In the genomic region with DNA sequence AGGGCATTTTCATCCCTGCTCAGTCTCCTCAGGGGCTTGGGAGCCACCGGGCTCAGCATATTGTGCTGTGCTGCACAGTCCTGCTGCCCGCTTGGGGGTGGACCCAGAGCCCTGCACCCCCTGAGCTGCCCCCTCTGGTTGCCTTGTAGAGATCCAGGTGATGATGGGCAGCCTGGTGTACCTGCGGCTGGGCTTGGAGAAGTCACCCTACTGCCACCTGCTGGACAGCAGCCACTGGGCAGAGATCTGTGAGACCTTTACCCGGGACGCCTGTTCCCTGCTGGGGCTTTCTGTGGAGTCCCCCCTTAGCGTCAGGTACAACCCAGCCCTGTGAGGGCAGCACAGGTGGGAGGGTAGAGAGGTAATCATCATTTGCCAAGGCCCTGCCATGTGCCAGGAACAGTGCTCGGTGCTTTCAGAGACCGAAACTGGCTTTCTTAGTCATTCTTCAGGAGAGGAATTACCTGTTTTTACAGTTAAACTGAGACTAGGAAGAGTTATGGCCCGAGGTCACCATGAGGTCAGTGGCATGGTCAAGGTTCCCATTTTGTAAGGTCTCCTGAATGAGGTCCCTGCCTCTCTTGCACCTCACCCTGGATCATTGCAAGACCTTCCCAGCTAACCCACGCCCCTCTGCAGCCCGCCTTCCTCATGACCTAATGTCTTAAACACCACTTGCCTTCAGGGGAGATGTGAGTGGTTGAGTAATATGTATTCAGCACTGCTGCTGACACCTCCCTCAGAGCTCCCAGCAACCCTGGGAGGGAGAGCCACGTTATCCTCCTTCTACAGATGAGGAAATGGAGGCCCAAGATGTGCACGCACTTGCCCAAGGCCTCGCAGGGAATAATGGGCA, we compare ENCODE assay signal across 8 cellular contexts. TPM values are rescaled to one million over a fixed set of nuclear protein-coding genes. Genes with fewer than 3 reads are reported as not detected.
A peak's percentile ranks its signal among the peaks of the same experiment; 100 is the strongest.
DNase-seq lines count a peak whose midpoint lies in the region; ATAC-seq and TF ChIP-seq lines count a peak whose summit lies in the region.

No MANE protein-coding gene starts in this region.

- TF ChIP-seq CTCF in IMR-90 (conservative IDR thresholded peaks at IDR 0.05; ENCODE audit: low read depth, low read length), result peak; percentile 57

- DNase-seq in ACHN (peak; percentile 58), IMR-90 (peak; percentile 41), SJCRH30 (peak; percentile 66 to 70), left cardiac atrium (peak; percentile 59)
- peak; percentile 73 for DNase-seq in activated naive CD4-positive, alpha-beta T cell treated with Interleukin-2 at 50 U/mL for 16 hours
- peak; percentile 51 to 61 for DNase-seq in stimulated activated CD4-positive, alpha-beta T cell treated with anti-CD3 and anti-CD28 coated beads, Interleukin-15, amount 100 ng/mL, for 1 hour (ENCODE audit: low read depth in 1 of 2, low spot score in 1 of 2)

- H3K4me1 ChIP-seq in IMR-90 (ENCODE audit: control insufficient read depth, insufficient read depth, low read length) (peaks cover 3% of the 10 kb centered on the region; the same call in 1 of the 2 replicates), SJCRH30 (peaks cover 25% of the 10 kb centered on the region)

- TF ChIP-seq POLR2A in IMR-90 (IDR thresholded peaks at IDR 0.05; ENCODE audit: low read depth, low read length), result no peak

- CTCF ChIA-PET in IMR-90 (lab: Yijun Ruan, JAX), result no interaction called here

- dilution Hi-C loops in IMR-90 (cut with HindIII; ENCODE audit: low sequenced_read_pairs, unreplicated experiment), result no loop called here

- H3K14ac ChIP-seq in IMR-90 (replicated peaks; ENCODE audit: low read depth, low read length), result no peak overlapping the region

- no peak overlapping the region for H2AK5ac ChIP-seq in IMR-90 (ENCODE audit: low read depth, low read length)

- intact Hi-C loops in IMR-90 (cut with micrococcal nuclease) (loop anchor here (1.0 kb wide), 1 partner anchor 70 kb away; no protein-coding TSS in a partner anchor), left cardiac atrium (cut with DNase I) (loop anchor here in 1 of 2 donors (5.0 kb wide), 1 partner anchor 69 kb away; no protein-coding TSS in a partner anchor)

- POLR2A ChIA-PET in IMR-90 (lab: Charles Lee; ENCODE audit: unreplicated experiment), result no interaction called here

- H4K8ac ChIP-seq in IMR-90 (ENCODE audit: low read depth in 2 of 2, low read length in 2 of 2), result no peak overlapping the region

- H3K18ac ChIP-seq in IMR-90 (ENCODE audit: low read depth, low read length), result no peak overlapping the region

- TF ChIP-seq RAD21 in IMR-90 (IDR thresholded peaks at IDR 0.05; ENCODE audit: low read length), result peak; percentile 43

- H2BK120ac ChIP-seq in IMR-90 (ENCODE audit: low read depth, low read length), result no peak overlapping the region

- 100% methylated on average over 1 of the region's 14 CpGs; no CpG with 5 or more reads in 1 of the 2 experiments for WGBS in IMR-90 (ENCODE audit: extremely low coverage in 2 of 2, insufficient read length in 1 of 2), 2 experiments

- peaks cover 58% of the 10 kb centered on the region for H3K36me3 ChIP-seq in IMR-90 (ENCODE audit: control insufficient read depth, insufficient read depth, low read length)
- peaks cover 65% of the 10 kb centered on the region for H3K36me3 ChIP-seq in SJCRH30

- in situ Hi-C loops in ACHN (cut with HindIII; ENCODE audit: low pct_ligation_motif_present, low pct_unique_long_range_greater_than_20kb, low sequenced_read_pairs), result no loop called here
- in situ Hi-C loops in IMR-90 (cut with MboI; ENCODE audit: low sequenced_read_pairs), result loop anchor here (5.0 kb wide), 1 partner anchor 69 kb away; no protein-coding TSS in a partner anchor

- H4K91ac ChIP-seq in IMR-90 (ENCODE audit: insufficient read depth, low read depth, low read length), result no peak overlapping the region

- H3K4ac ChIP-seq in IMR-90 (ENCODE audit: low read depth, low read length), result no peak overlapping the region

- no peak overlapping the region for H3K9ac ChIP-seq in IMR-90 (ENCODE audit: low read depth, low read length)

- no peak overlapping the region for H2BK20ac ChIP-seq in IMR-90 (ENCODE audit: low read depth, low read length)

- ATAC-seq in GM18907 (IDR thresholded peaks at IDR 0.05; ENCODE audit: unreplicated experiment) (peak; percentile 54), IMR-90 (ENCODE audit: low read depth) (peak; percentile 34), left cardiac atrium (peak in 1 of 2 donors; percentile 44), HG03520 (IDR thresholded peaks at IDR 0.05; ENCODE audit: unreplicated experiment) (no peak)

- H2AFZ ChIP-seq in IMR-90 (replicated peaks; ENCODE audit: low read length, poor library complexity), result no peak overlapping the region

- no peaks in the 10 kb centered on the region for H3K9me3 ChIP-seq in IMR-90 (ENCODE audit: control insufficient read depth, insufficient read depth, low read length)
- no peaks in the 10 kb centered on the region for H3K9me3 ChIP-seq in SJCRH30 (replicated peaks)

- H3K27me3 ChIP-seq in IMR-90 (ENCODE audit: control insufficient read depth, insufficient read depth, low read length), result no peaks in the 10 kb centered on the region
- H3K27me3 ChIP-seq in SJCRH30, result no peaks in the 10 kb centered on the region

- peaks cover 0 to 7% of the 10 kb centered on the region in 2 experiments; a peak in 3 of 4 replicates for H3K79me1 ChIP-seq in IMR-90 (ENCODE audit: low read depth in 1 of 2, low read length in 2 of 2)

- no peak overlapping the region for H3K23ac ChIP-seq in IMR-90 (ENCODE audit: low read depth, low read length)

- no peak overlapping the region for H3K56ac ChIP-seq in IMR-90 (ENCODE audit: extremely low read depth, insufficient read depth, low read length)

- H4K20me1 ChIP-seq in IMR-90 (ENCODE audit: insufficient read depth, low read length), result peaks cover 10% of the 10 kb centered on the region; the same call in 1 of the 2 replicates

- no TSS peak for BruUV-seq in IMR-90 (replicated peaks; lab: Mats Ljungman, UMichigan)

- H3K4me3 ChIP-seq in IMR-90 (ENCODE audit: insufficient read depth, low read depth, low read length) (no peak overlapping the region), SJCRH30 (no peak overlapping the region)

- H3K27ac ChIP-seq in IMR-90 (ENCODE audit: insufficient read depth, low read length) (no peak overlapping the region), SJCRH30 (no peak overlapping the region)

- H4K5ac ChIP-seq in IMR-90 (ENCODE audit: low read depth, low read length), result no peak overlapping the region

- H2BK5ac ChIP-seq in IMR-90 (ENCODE audit: low read depth, low read length, poor library complexity, severe bottlenecking), result no peak overlapping the region

- H2BK15ac ChIP-seq in IMR-90 (ENCODE audit: low read depth, low read length), result no peak overlapping the region

- no peak overlapping the region for H3K4me2 ChIP-seq in IMR-90 (ENCODE audit: low read depth, low read length)

- H2AK9ac ChIP-seq in IMR-90 (replicated peaks; ENCODE audit: low read depth, low read length, poor library complexity), result peak overlapping the region; percentile 31

- no peaks in the 10 kb centered on the region for H3K9me1 ChIP-seq in IMR-90 (ENCODE audit: insufficient read depth, low read length)

TF ChIP-seq in IMR-90, 13 proteins besides CTCF, POLR2A, EP300 and RAD21:
- TF ChIP-seq MAZ (IDR thresholded peaks at IDR 0.05; ENCODE audit: borderline replicate concordance, low read depth, low read length), result no peak
- TF ChIP-seq RFX5 (IDR thresholded peaks at IDR 0.05; ENCODE audit: low read depth, low read length), result peak; percentile 77
- peak; percentile 51; the same call in 1 of the 2 replicates for TF ChIP-seq SMC3 (IDR thresholded peaks at IDR 0.05; ENCODE audit: low read depth, low read length)
- TF ChIP-seq MXI1 (IDR thresholded peaks at IDR 0.05; ENCODE audit: borderline replicate concordance, low read depth, low read length), result no peak
- no peak for TF ChIP-seq USF2 (IDR thresholded peaks at IDR 0.05; ENCODE audit: low read depth, low read length)
- TF ChIP-seq BHLHE40 (IDR thresholded peaks at IDR 0.05; ENCODE audit: low read depth, low read length), result no peak

RNA-seq across cellular contexts. Expression of gene NHP2, which starts 7.5 kb away (rescaled TPM):
- total RNA-seq in IMR-90 (2012; rRNA removed) (278 and 302 TPM in 2 replicates), left cardiac atrium (10 to 100 TPM; 78.3 to 89.5 TPM)
- 180 and 207 TPM in 2 replicates for polyA plus RNA-seq in IMR-90 (2012; rRNA removed)
- 281 and 300 TPM in 2 replicates for polyA plus RNA-seq in IMR-90 (2012; cell fraction: cytosol; rRNA removed)
- 73.8 and 99.0 TPM in 2 replicates for polyA plus RNA-seq in IMR-90 (2012; cell fraction: nucleus; rRNA removed; ENCODE audit: low replicate concordance)
- 277 and 303 TPM in 2 replicates for total RNA-seq in SJCRH30 (2014; rRNA removed; shearing (Covaris generic))

RNA-seq across cellular contexts. Expression of gene RMND5B, which starts 15.4 kb away (rescaled TPM):
- 11.7 and 14.0 TPM in 2 replicates for total RNA-seq in IMR-90 (2012; rRNA removed)
- 19.5 and 21.6 TPM in 2 replicates for polyA plus RNA-seq in IMR-90 (2012; rRNA removed)
- polyA plus RNA-seq in IMR-90 (2012; cell fraction: cytosol; rRNA removed), result 17.7 and 18.8 TPM in 2 replicates
- polyA plus RNA-seq in IMR-90 (2012; cell fraction: nucleus; rRNA removed; ENCODE audit: low replicate concordance), result 31.0 and 42.5 TPM in 2 replicates
- 24.6 and 24.7 TPM in 2 replicates for total RNA-seq in SJCRH30 (2014; rRNA removed; shearing (Covaris generic))
- 10 to 100 TPM; 35.4 TPM for total RNA-seq in left cardiac atrium

RNA-seq across cellular contexts. Expression of gene N4BP3, which starts 32.9 kb away (rescaled TPM):
- total RNA-seq in IMR-90 (2012; rRNA removed) (under 0.01 and 0.18 TPM in 2 replicates), left cardiac atrium (1 to 10 TPM; 1.5 TPM)
- polyA plus RNA-seq in IMR-90 (2012; rRNA removed), result 0.14 and 0.16 TPM in 2 replicates
- polyA plus RNA-seq in IMR-90 (2012; cell fraction: cytosol; rRNA removed), result 0.10 and 0.16 TPM in 2 replicates
- polyA plus RNA-seq in IMR-90 (2012; cell fraction: nucleus; rRNA removed; ENCODE audit: low replicate concordance), result 0.19 and 0.30 TPM in 2 replicates
- 43.8 and 45.8 TPM in 2 replicates for total RNA-seq in SJCRH30 (2014; rRNA removed; shearing (Covaris generic))

RNA-seq across cellular contexts. Expression of gene GMCL2, which starts 41.0 kb away (rescaled TPM):
- total RNA-seq in IMR-90 (2012; rRNA removed), result not detected in 2 replicates
- not detected in 2 replicates for polyA plus RNA-seq in IMR-90 (2012; rRNA removed)
- polyA plus RNA-seq in IMR-90 (2012; cell fraction: cytosol; rRNA removed), result not detected in 2 replicates
- polyA plus RNA-seq in IMR-90 (2012; cell fraction: nucleus; rRNA removed; ENCODE audit: low replicate concordance), result not detected in 2 replicates
- total RNA-seq in SJCRH30 (2014; rRNA removed; shearing (Covaris generic)), result not detected in 2 replicates
- not detected for total RNA-seq in left cardiac atrium

RNA-seq across cellular contexts. Expression of gene HNRNPAB, which starts 58.1 kb away (rescaled TPM):
- total RNA-seq in IMR-90 (2012; rRNA removed) (32.1 and 54.4 TPM in 2 replicates), left cardiac atrium (100 to 1,000 TPM in 1 of 2 donors, 10 to 100 TPM in 1; 81.3 to 141 TPM)
- 122 and 128 TPM in 2 replicates for polyA plus RNA-seq in IMR-90 (2012; rRNA removed)
- polyA plus RNA-seq in IMR-90 (2012; cell fraction: cytosol; rRNA removed), result 87.4 and 104 TPM in 2 replicates
- polyA plus RNA-seq in IMR-90 (2012; cell fraction: nucleus; rRNA removed; ENCODE audit: low replicate concordance), result 69.1 and 95.9 TPM in 2 replicates
- total RNA-seq in SJCRH30 (2014; rRNA removed; shearing (Covaris generic)), result 244 and 266 TPM in 2 replicates

Comparison
In these comparisons a context has a peak if more than half of its experiments do, and no peak if none do; other contexts are left out.
1. RNA of gene N4BP3, which starts 32.9 kb away (total RNA-seq): 43.8 to 45.8 TPM in SJCRH30; 1.5 TPM in left cardiac atrium and under 0.01 to 0.18 TPM in IMR-90; every median in the first group is over 10 times any median in the second.
2. Peak in every context shown above with its lines, with median percentiles within 50 percentile points of each other: DNase-seq.